ENCODE assay signal across 16 cellular contexts in genomic region chr14:102933618-102934231, GRCh38. TPM values are rescaled to one million over a fixed set of nuclear protein-coding genes. Genes with fewer than 3 reads are reported as not detected.
DNase-seq lines count a peak whose midpoint lies in the region; ATAC-seq and TF ChIP-seq lines count a peak whose summit lies in the region.
"Had no signal": no experiment of that assay in that cellular context is flagged by ENCODE, and none has a peak within 500 bp of the region (broad histone marks: within the 10 kb centered on the region; RNA-seq: fewer than 3 reads in every experiment).

No MANE protein-coding gene starts in this region.

- no peak for ATAC-seq in lower lobe of right lung
- ATAC-seq: GM23338 had no signal

- H3K9me2 ChIP-seq in SU-DHL-6 (replicated peaks; ENCODE audit: insufficient read depth, low read length) = no peaks in the 10 kb centered on the region

- H3K4me1 ChIP-seq in BLaER1 treated with 17β-estradiol and CSF1 and Interleukin-3, amounts not matched to agents 10 nM and 100 nM = peaks cover 14 to 54% (median 35%) of the 10 kb centered on the region in 10 experiments
- peaks cover 11% of the 10 kb centered on the region for H3K4me1 ChIP-seq in HAP-1
- H3K4me1 ChIP-seq in lower lobe of right lung = peaks cover 20% of the 10 kb centered on the region

- in situ Hi-C loops in HAP-1 (cut with MboI; ENCODE audit: low sequenced_read_pairs) = no loop called here

- TF ChIP-seq CTCF in SU-DHL-6 (IDR thresholded peaks at IDR 0.05; ENCODE audit: insufficient read depth, low read length, poor library complexity, severe bottlenecking) (no peak), lower lobe of right lung (IDR thresholded peaks at IDR 0.05) (no peak)

- H3K9me3 ChIP-seq in BLaER1 treated with 17β-estradiol and CSF1 and Interleukin-3, amounts not matched to agents 10 nM and 100 nM (replicated peaks in 1 of 11) = no peaks in the 10 kb centered on the region
- no peaks in the 10 kb centered on the region for H3K9me3 ChIP-seq in HAP-1
- H3K9me3 ChIP-seq in SU-DHL-6 (ENCODE audit: insufficient read depth, low read length) = no peaks in the 10 kb centered on the region
- H3K9me3 ChIP-seq in lower lobe of right lung = no peaks in the 10 kb centered on the region

- peak overlapping the region in 7 of 11 experiments; percentile 9 to 56 (median 53); a peak in 11 of 22 replicates for H3K4me2 ChIP-seq in BLaER1 treated with 17β-estradiol and CSF1 and Interleukin-3, amounts not matched to agents 10 nM and 100 nM
- no peak overlapping the region for H3K4me2 ChIP-seq in SU-DHL-6 (ENCODE audit: low read depth, low read length, poor library complexity, severe bottlenecking)
- H3K4me2 ChIP-seq: GM23338 had no signal

- H3K36me3 ChIP-seq in BLaER1 treated with 17β-estradiol and CSF1 and Interleukin-3, amounts not matched to agents 10 nM and 100 nM = peaks cover 0 to 12% (median 0%) of the 10 kb centered on the region in 11 experiments; a peak in 4 of 22 replicates
- H3K36me3 ChIP-seq in HAP-1 (replicated peaks) = peaks cover 27% of the 10 kb centered on the region
- H3K36me3 ChIP-seq in SU-DHL-6 (ENCODE audit: low read length) = no peaks in the 10 kb centered on the region
- peaks cover 50% of the 10 kb centered on the region for H3K36me3 ChIP-seq in lower lobe of right lung

- DNase-seq in HAP-1 (ENCODE audit: low spot score in 2 of 2) = peak; percentile 64 to 67
- DNase-seq in lower lobe of right lung = peak; percentile 39
- DNase-seq in cerebellar cortex (ENCODE audit: low spot score) = no peak
- DNase-seq in midbrain (lab: John Stamatoyannopoulos, UW) = no peak
- no peak for DNase-seq in retina
- DNase-seq: ACHN, GDM1, NCI-H1105, NCI-H1694, NCI-H2081 treated with DMSO at 0.1 percent for 48 hours, NCI-H748 treated with DMSO at 0.1 percent for 48 hours, RPMI8226 had no signal

- H3K4me3 ChIP-seq in BLaER1 treated with 17β-estradiol and CSF1 and Interleukin-3, amounts not matched to agents 10 nM and 100 nM = no peak overlapping the region
- no peak overlapping the region for H3K4me3 ChIP-seq in HAP-1
- no peak overlapping the region for H3K4me3 ChIP-seq in SU-DHL-6 (ENCODE audit: insufficient read depth, low read length, poor library complexity, severe bottlenecking)
- no peak overlapping the region for H3K4me3 ChIP-seq in lower lobe of right lung
- H3K4me3 ChIP-seq: GM23338 had no signal

- peaks cover 13% of the 10 kb centered on the region for H3F3A ChIP-seq in SU-DHL-6 (ENCODE audit: insufficient read depth)

- H3K79me2 ChIP-seq in SU-DHL-6 (ENCODE audit: insufficient read depth, low read length) = no peaks in the 10 kb centered on the region

- H4K20me1 ChIP-seq in BLaER1 treated with 17β-estradiol and CSF1 and Interleukin-3, amounts not matched to agents 10 nM and 100 nM = peaks cover 0 to 33% (median 15%) of the 10 kb centered on the region in 11 experiments; a peak in 11 of 22 replicates
- H4K20me1 ChIP-seq in SU-DHL-6 (ENCODE audit: low read depth, low read length) = no peaks in the 10 kb centered on the region

- peaks cover 18 to 25% (median 21%) of the 10 kb centered on the region in 11 experiments for H3K27me3 ChIP-seq in BLaER1 treated with 17β-estradiol and CSF1 and Interleukin-3, amounts not matched to agents 10 nM and 100 nM
- H3K27me3 ChIP-seq in HAP-1 (ENCODE audit: low read depth) (no peaks in the 10 kb centered on the region), SU-DHL-6 (ENCODE audit: low read length) (no peaks in the 10 kb centered on the region), lower lobe of right lung (ENCODE audit: low read depth) (peaks cover 23% of the 10 kb centered on the region)

- H3K9ac ChIP-seq in BLaER1 treated with 17β-estradiol and CSF1 and Interleukin-3, amounts not matched to agents 10 nM and 100 nM = no peak overlapping the region
- H3K9ac ChIP-seq in SU-DHL-6 (ENCODE audit: low read length) = no peak overlapping the region

- no peak overlapping the region for H2AFZ ChIP-seq in SU-DHL-6 (ENCODE audit: low read depth, low read length, severe bottlenecking)
- H2AFZ ChIP-seq: GM23338 had no signal

- intact Hi-C loops in lower lobe of right lung (cut with DNase I) = no loop called here

- no peak overlapping the region for H3K27ac ChIP-seq in BLaER1 treated with 17β-estradiol and CSF1 and Interleukin-3, amounts not matched to agents 10 nM and 100 nM
- H3K27ac ChIP-seq in SU-DHL-6 (ENCODE audit: low read depth, low read length) (peak overlapping the region; percentile 38), lower lobe of right lung (no peak overlapping the region)

RNA-seq across cellular contexts. Expression of gene AMN, which starts 11.3 kb away (rescaled TPM):
- total RNA-seq in lower lobe of right lung = 13.7 TPM
- total RNA-seq: LHCN-M2 had no signal

Comparison
In these comparisons a context has a peak if more than half of its experiments do, and no peak if none do; other contexts are left out.
1. DNase-seq: peak in HAP-1 (2 of 2) and lower lobe of right lung (single experiment); none in cerebellar cortex (single experiment), midbrain (single experiment) and retina (single experiment).